ENCODE assay signal across 17 cellular contexts in genomic region chr2:9679218-9679617, GRCh38. TPM values are rescaled to one million over a fixed set of nuclear protein-coding genes. Genes with fewer than 3 reads are reported as not detected.
DNase-seq lines count a peak whose midpoint lies in the region; ATAC-seq and TF ChIP-seq lines count a peak whose summit lies in the region.
"Had no signal": no experiment of that assay in that cellular context is flagged by ENCODE, and none has a peak within 500 bp of the region (broad histone marks: within the 10 kb centered on the region; RNA-seq: fewer than 3 reads in every experiment).

No MANE protein-coding gene starts in this region.

- H2BK5ac ChIP-seq in IMR-90 (ENCODE audit: low read depth, low read length, poor library complexity, severe bottlenecking) = no peak overlapping the region

- no peak for ATAC-seq in IMR-90 (ENCODE audit: low read depth)
- no peak for ATAC-seq in naive thymus-derived CD8-positive, alpha-beta T cell

- 0 out of 2 replicates have a peak overlapping the region, but pooled peaks have one; percentile 18 for H2BK20ac ChIP-seq in IMR-90 (ENCODE audit: low read depth, low read length)

- H3K4me3 ChIP-seq in BLaER1 = no peak overlapping the region
- no peak overlapping the region for H3K4me3 ChIP-seq in IMR-90 (ENCODE audit: insufficient read depth, low read depth, low read length)
- no peak overlapping the region for H3K4me3 ChIP-seq in retinal pigment epithelial cell (ENCODE audit: low read length)
- H3K4me3 ChIP-seq in OCI-LY7 (ENCODE audit: low read depth, low read length, poor library complexity, severe bottlenecking) = no peak overlapping the region
- H3K4me3 ChIP-seq: GM23248, HAP-1 had no signal

- H3K9me3 ChIP-seq in BLaER1 (no peaks in the 10 kb centered on the region), IMR-90 (ENCODE audit: control insufficient read depth, insufficient read depth, low read length) (no peaks in the 10 kb centered on the region), OCI-LY7 (ENCODE audit: low read length) (no peaks in the 10 kb centered on the region)
- H3K9me3 ChIP-seq: HAP-1 had no signal

- no peak overlapping the region for H3K23ac ChIP-seq in IMR-90 (ENCODE audit: low read depth, low read length)

- H3K4me1 ChIP-seq in BLaER1 = peaks cover 66% of the 10 kb centered on the region
- peaks cover 13% of the 10 kb centered on the region for H3K4me1 ChIP-seq in IMR-90 (ENCODE audit: control insufficient read depth, insufficient read depth, low read length)
- no peaks in the 10 kb centered on the region for H3K4me1 ChIP-seq in OCI-LY7 (ENCODE audit: insufficient read depth, low read length, poor library complexity, severe bottlenecking)

- H3K27me3 Mint-ChIP-seq in dendritic cell treated with granulocyte-macrophage colony-stimulating factor and Interleukin-4, amounts not matched to agents 40 ng/mL and 50 ng/mL, for 4 days = peaks cover 2% of the 10 kb centered on the region
- peaks cover 0 to 8% (median 2%) of the 10 kb centered on the region in 5 donors for H3K27me3 Mint-ChIP-seq in naive thymus-derived CD8-positive, alpha-beta T cell
- H3K27me3 Mint-ChIP-seq: CD8-positive, alpha-beta memory T cell had no signal

- H3K9me3 Mint-ChIP-seq in dendritic cell treated with granulocyte-macrophage colony-stimulating factor and Interleukin-4, amounts not matched to agents 40 ng/mL and 50 ng/mL, for 4 days = peaks cover 18% of the 10 kb centered on the region
- H3K9me3 Mint-ChIP-seq in naive thymus-derived CD8-positive, alpha-beta T cell = no peaks in the 10 kb centered on the region
- H3K9me3 Mint-ChIP-seq: CD4-positive, CD25-positive, alpha-beta regulatory T cell; CD8-positive, alpha-beta memory T cell had no signal

- H4K8ac ChIP-seq in IMR-90 (ENCODE audit: low read depth in 2 of 2, low read length in 2 of 2) = no peak overlapping the region

- intact Hi-C loops in IMR-90 (cut with micrococcal nuclease) (loop anchor here (5.0 kb wide), 1 partner anchor 42 kb away; no protein-coding TSS in a partner anchor), OCI-LY7 (cut with micrococcal nuclease; ENCODE audit: unreplicated experiment) (no loop called here)
- intact Hi-C loops in dendritic cell treated with granulocyte-macrophage colony-stimulating factor and Interleukin-4, amounts not matched to agents 40 ng/mL and 50 ng/mL, for 4 days (cut with micrococcal nuclease) = no loop called here

- no peak overlapping the region for H2AFZ ChIP-seq in IMR-90 (replicated peaks; ENCODE audit: low read length, poor library complexity)
- no peak overlapping the region for H2AFZ ChIP-seq in OCI-LY7 (ENCODE audit: low read length)
- H2AFZ ChIP-seq: GM23248 had no signal

- TF ChIP-seq POLR2A in IMR-90 (IDR thresholded peaks at IDR 0.05; ENCODE audit: low read depth, low read length) = no peak

- H4K5ac ChIP-seq in IMR-90 (ENCODE audit: low read depth, low read length) = no peak overlapping the region

- peaks cover 14% of the 10 kb centered on the region for H3K4me1 Mint-ChIP-seq in dendritic cell treated with granulocyte-macrophage colony-stimulating factor and Interleukin-4, amounts not matched to agents 40 ng/mL and 50 ng/mL, for 4 days (ENCODE audit: low read depth)
- peaks cover 6 to 18% (median 6%) of the 10 kb centered on the region in 4 donors for H3K4me1 Mint-ChIP-seq in naive thymus-derived CD8-positive, alpha-beta T cell

- no peak overlapping the region for H3K4me3 Mint-ChIP-seq in dendritic cell treated with granulocyte-macrophage colony-stimulating factor and Interleukin-4, amounts not matched to agents 40 ng/mL and 50 ng/mL, for 4 days
- no peak overlapping the region for H3K4me3 Mint-ChIP-seq in naive thymus-derived CD8-positive, alpha-beta T cell
- H3K4me3 Mint-ChIP-seq: CD4-positive, CD25-positive, alpha-beta regulatory T cell; CD8-positive, alpha-beta memory T cell had no signal

- H3K36me3 Mint-ChIP-seq in dendritic cell treated with granulocyte-macrophage colony-stimulating factor and Interleukin-4, amounts not matched to agents 40 ng/mL and 50 ng/mL, for 4 days (ENCODE audit: low read depth) = no peaks in the 10 kb centered on the region
- H3K36me3 Mint-ChIP-seq in naive thymus-derived CD8-positive, alpha-beta T cell = no peaks in the 10 kb centered on the region
- H3K36me3 Mint-ChIP-seq: CD4-positive, CD25-positive, alpha-beta regulatory T cell; CD8-positive, alpha-beta memory T cell had no signal

- no peak overlapping the region for H2BK15ac ChIP-seq in IMR-90 (ENCODE audit: low read depth, low read length)

- peaks cover 2 to 12% of the 10 kb centered on the region in 2 experiments; a peak in 1 of 4 replicates for H3K79me1 ChIP-seq in IMR-90 (ENCODE audit: low read depth in 1 of 2, low read length in 2 of 2)

- DNase-seq in IMR-90 = no peak
- no peak for DNase-seq in retinal pigment epithelial cell (ENCODE audit: low read depth)
- DNase-seq in effector CD8-positive, alpha-beta T cell (lab: John Stamatoyannopoulos, UW) = no peak
- DNase-seq in naive thymus-derived CD8-positive, alpha-beta T cell = no peak
- DNase-seq in OCI-LY7 (ENCODE audit: low spot score) = no peak
- DNase-seq: 8988T; C1 segment of cervical spinal cord; CD4-positive, CD25-positive, alpha-beta regulatory T cell; CD8-positive, alpha-beta memory T cell; COR-L47; DMS153; DMS79; GDM1; GM23248 had no signal

- peak overlapping the region; percentile 39 for H3K27ac Mint-ChIP-seq in dendritic cell treated with granulocyte-macrophage colony-stimulating factor and Interleukin-4, amounts not matched to agents 40 ng/mL and 50 ng/mL, for 4 days
- no peak overlapping the region for H3K27ac Mint-ChIP-seq in naive thymus-derived CD8-positive, alpha-beta T cell
- H3K27ac Mint-ChIP-seq: CD4-positive, CD25-positive, alpha-beta regulatory T cell had no signal

- no peak overlapping the region for H3K56ac ChIP-seq in IMR-90 (ENCODE audit: extremely low read depth, insufficient read depth, low read length)

- 0 out of 2 replicates have a peak overlapping the region, but pooled peaks have one; percentile 7 for H4K91ac ChIP-seq in IMR-90 (ENCODE audit: insufficient read depth, low read depth, low read length)

- no peak overlapping the region; the same call in 1 of the 2 replicates for H2AK5ac ChIP-seq in IMR-90 (ENCODE audit: low read depth, low read length)

- H3K36me3 ChIP-seq in BLaER1 (no peaks in the 10 kb centered on the region), IMR-90 (ENCODE audit: control insufficient read depth, insufficient read depth, low read length) (no peaks in the 10 kb centered on the region), OCI-LY7 (ENCODE audit: insufficient read depth, low read length) (no peaks in the 10 kb centered on the region)
- H3K36me3 ChIP-seq: HAP-1 had no signal

- H3K79me2 ChIP-seq in OCI-LY7 (ENCODE audit: insufficient read depth, low read depth, low read length) = no peaks in the 10 kb centered on the region

- TF ChIP-seq RAD21 in IMR-90 (IDR thresholded peaks at IDR 0.05; ENCODE audit: low read length) = no peak

- WGBS in IMR-90 (ENCODE audit: extremely low coverage in 2 of 2, insufficient read length in 1 of 2), 2 experiments = 80% methylated on average over 1 of the region's 2 CpGs; no CpG with 5 or more reads in 1 of the 2 experiments

- H4K20me1 ChIP-seq in BLaER1 (no peaks in the 10 kb centered on the region), IMR-90 (ENCODE audit: insufficient read depth, low read length) (no peaks in the 10 kb centered on the region), OCI-LY7 (ENCODE audit: insufficient read depth, low read length) (no peaks in the 10 kb centered on the region)

- no peaks in the 10 kb centered on the region for H3K9me2 ChIP-seq in OCI-LY7 (ENCODE audit: insufficient read depth, low read length)

- H2BK120ac ChIP-seq in IMR-90 (ENCODE audit: low read depth, low read length) = no peak overlapping the region

- dilution Hi-C loops in IMR-90 (cut with HindIII; ENCODE audit: low sequenced_read_pairs, unreplicated experiment) = no loop called here

- 0 out of 2 replicates have a peak overlapping the region, but pooled peaks have one; percentile 18 for H3K4ac ChIP-seq in IMR-90 (ENCODE audit: low read depth, low read length)

- CTCF ChIA-PET in IMR-90 (lab: Yijun Ruan, JAX) (interaction anchor here (0.5 kb wide), 1 partner anchor 51 kb away, joined by 16 read pairs; no protein-coding TSS in a partner anchor), OCI-LY7 (lab: Charles Lee; ENCODE audit: unreplicated experiment) (no interaction called here)

- H3K27me3 ChIP-seq in BLaER1 (no peaks in the 10 kb centered on the region), IMR-90 (ENCODE audit: control insufficient read depth, insufficient read depth, low read length) (no peaks in the 10 kb centered on the region)

- H3K4me2 ChIP-seq in BLaER1 (no peak overlapping the region), IMR-90 (ENCODE audit: low read depth, low read length) (no peak overlapping the region), OCI-LY7 (ENCODE audit: low read length) (no peak overlapping the region)

- H3K14ac ChIP-seq in IMR-90 (replicated peaks; ENCODE audit: low read depth, low read length) = no peak overlapping the region

- no peak overlapping the region for H2AK9ac ChIP-seq in IMR-90 (replicated peaks; ENCODE audit: low read depth, low read length, poor library complexity)

- no peak for TF ChIP-seq CTCF in IMR-90 (conservative IDR thresholded peaks at IDR 0.05; ENCODE audit: low read depth, low read length)
- TF ChIP-seq CTCF in retinal pigment epithelial cell (conservative IDR thresholded peaks at IDR 0.05; ENCODE audit: low read depth, low read length) = peak; percentile 1
- no peak for TF ChIP-seq CTCF in OCI-LY7 (conservative IDR thresholded peaks at IDR 0.05; ENCODE audit: low read length)

- H3K9ac ChIP-seq in BLaER1 (no peak overlapping the region), IMR-90 (ENCODE audit: low read depth, low read length) (no peak overlapping the region)
- H3K9ac ChIP-seq: GM23248 had no signal

- no peak overlapping the region for H3K18ac ChIP-seq in IMR-90 (ENCODE audit: low read depth, low read length)

- BruUV-seq in IMR-90 (replicated peaks; lab: Mats Ljungman, UMichigan) (no TSS peak), OCI-LY7 (replicated peaks; lab: Mats Ljungman, UMichigan) (no TSS peak)

- H3K27ac ChIP-seq in BLaER1 = peak overlapping the region; percentile 81
- H3K27ac ChIP-seq in IMR-90 (ENCODE audit: insufficient read depth, low read length) = no peak overlapping the region
- H3K27ac ChIP-seq in OCI-LY7 (ENCODE audit: low read depth, low read length, poor library complexity, severe bottlenecking) = no peak overlapping the region
- H3K27ac ChIP-seq: GM23248 had no signal

- POLR2A ChIA-PET in IMR-90 (lab: Charles Lee; ENCODE audit: unreplicated experiment) = no interaction called here
- POLR2A ChIA-PET in naive thymus-derived CD8-positive, alpha-beta T cell (lab: Charles Lee) = no interaction called here
- POLR2A ChIA-PET in OCI-LY7 (lab: Charles Lee) = no interaction called here

- H3K9me1 ChIP-seq in IMR-90 (ENCODE audit: insufficient read depth, low read length) = peaks cover 15% of the 10 kb centered on the region; the same call in 1 of the 2 replicates

- in situ Hi-C loops in IMR-90 (cut with MboI; ENCODE audit: low sequenced_read_pairs) = no loop called here

RNA-seq across cellular contexts. Expression of gene YWHAQ, which starts 48.4 kb away (rescaled TPM):
- 196 and 249 TPM in 2 replicates for total RNA-seq in IMR-90 (2012; rRNA removed)
- polyA plus RNA-seq in IMR-90 (2012; rRNA removed) = 217 and 255 TPM in 2 replicates
- 73.8 and 128 TPM in 2 replicates for polyA plus RNA-seq in IMR-90 (2012; cell fraction: cytosol; rRNA removed)
- 40.5 and 94.4 TPM in 2 replicates for polyA plus RNA-seq in IMR-90 (2012; cell fraction: nucleus; rRNA removed; ENCODE audit: low replicate concordance)
- 100 to 1,000 TPM in 1 of 2 experiments, 10 to 100 TPM in 1; 99.2 to 113 TPM for total RNA-seq in naive thymus-derived CD8-positive, alpha-beta T cell
- polyA plus RNA-seq in naive thymus-derived CD8-positive, alpha-beta T cell = 100 to 1,000 TPM; 195 to 348 (median 236) TPM
- 152 and 181 TPM in 2 replicates for total RNA-seq in OCI-LY7 (2014; rRNA removed; shearing (Covaris generic))
- 252 and 268 TPM in 2 replicates for total RNA-seq in OCI-LY7 (2022)
